In the genomic region with DNA sequence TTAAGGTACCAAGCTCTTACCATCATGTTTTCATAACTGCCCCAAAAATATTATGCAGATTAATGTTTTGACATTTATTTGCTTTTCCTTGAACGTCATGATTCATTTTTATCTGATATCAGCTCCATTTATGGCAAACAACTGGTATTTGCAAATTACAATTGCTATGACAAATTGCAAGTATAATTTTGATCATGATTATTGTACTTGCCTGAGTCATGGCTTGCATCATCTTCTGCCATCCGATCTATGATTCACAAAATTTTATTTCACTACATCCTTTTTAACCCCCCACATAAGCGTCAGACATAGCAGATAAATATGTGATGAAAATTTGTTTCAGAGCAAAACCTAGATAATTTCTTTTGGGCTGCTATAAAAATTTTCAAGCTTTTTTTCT, we compare ENCODE assay signal across 16 cellular contexts.
DNase-seq lines count a peak whose midpoint lies in the region; ATAC-seq and TF ChIP-seq lines count a peak whose summit lies in the region.
"Had no signal": no experiment of that assay in that cellular context is flagged by ENCODE, and none has a peak within 500 bp of the region (broad histone marks: within the 10 kb centered on the region; RNA-seq: fewer than 3 reads in every experiment).

No MANE protein-coding gene starts in this region.

- H3K79me2 ChIP-seq in Loucy (ENCODE audit: insufficient read depth, low read length), result no peaks in the 10 kb centered on the region
- H3K79me2 ChIP-seq: parathyroid adenoma had no signal

- in situ Hi-C loops in brain microvascular endothelial cell (cut with HindIII; ENCODE audit: low pct_ligation_motif_present, low sequenced_read_pairs), result no loop called here

- no TSS peak for BruUV-seq in Calu3 (replicated peaks; lab: Mats Ljungman, UMichigan)

- H3K36me3 ChIP-seq in Loucy (ENCODE audit: insufficient read depth, low read length), result no peaks in the 10 kb centered on the region
- no peaks in the 10 kb centered on the region for H3K36me3 ChIP-seq in brain microvascular endothelial cell (replicated peaks)
- no peaks in the 10 kb centered on the region for H3K36me3 ChIP-seq in gastroesophageal sphincter
- H3K36me3 ChIP-seq: BLaER1 had no signal

- no peaks in the 10 kb centered on the region for H3K27me3 ChIP-seq in Loucy (ENCODE audit: insufficient read depth, low read length, poor library complexity, severe bottlenecking)
- H3K27me3 ChIP-seq in brain microvascular endothelial cell (replicated peaks), result no peaks in the 10 kb centered on the region
- H3K27me3 ChIP-seq in gastroesophageal sphincter, result no peaks in the 10 kb centered on the region
- H3K27me3 ChIP-seq: BLaER1, body of pancreas had no signal

- H3K4me2 ChIP-seq in Loucy (ENCODE audit: low read depth, low read length, poor library complexity, severe bottlenecking), result peak overlapping the region; percentile 9
- H3K4me2 ChIP-seq: BLaER1 had no signal

- no peaks in the 10 kb centered on the region for H3K9me3 Mint-ChIP-seq in Calu3 (ENCODE audit: low read depth, unreplicated experiment)
- no peaks in the 10 kb centered on the region for H3K9me3 Mint-ChIP-seq in T-helper 2 cell treated with Interferon-gamma antibody and Interleukin-4, amounts not matched to agents 5 μg/mL and 100 μg/mL, for 36 hours

- no peak overlapping the region for H3K4me3 Mint-ChIP-seq in Calu3 (ENCODE audit: low read depth, unreplicated experiment)
- no peak overlapping the region for H3K4me3 Mint-ChIP-seq in T-helper 2 cell treated with Interferon-gamma antibody and Interleukin-4, amounts not matched to agents 5 μg/mL and 100 μg/mL, for 36 hours

- H3K27ac ChIP-seq in brain microvascular endothelial cell (no peak overlapping the region), gastroesophageal sphincter (no peak overlapping the region)
- H3K27ac ChIP-seq: BLaER1, body of pancreas, parathyroid adenoma, SK-N-MC had no signal

- intact Hi-C loops in Calu3 (cut with micrococcal nuclease; ENCODE audit: unreplicated experiment), result loop anchor here (5.0 kb wide), 1 partner anchor 802 kb away; no protein-coding TSS in a partner anchor

- no peak overlapping the region for H3K9ac ChIP-seq in Loucy (ENCODE audit: low read depth, low read length, poor library complexity, severe bottlenecking)
- H3K9ac ChIP-seq: BLaER1, parathyroid adenoma had no signal

- no peaks in the 10 kb centered on the region for H3K36me3 Mint-ChIP-seq in Calu3 (ENCODE audit: insufficient read depth, unreplicated experiment)
- no peaks in the 10 kb centered on the region for H3K36me3 Mint-ChIP-seq in T-helper 2 cell treated with Interferon-gamma antibody and Interleukin-4, amounts not matched to agents 5 μg/mL and 100 μg/mL, for 36 hours (ENCODE audit: low read depth)

- no peaks in the 10 kb centered on the region for H3K9me2 ChIP-seq in Loucy (replicated peaks; ENCODE audit: low read depth, low read length)

- 36 to 54% methylated on average over 3 of the region's 3 CpGs for WGBS in gastroesophageal sphincter (ENCODE audit: low coverage in 1 of 2), 2 donors

- H2AFZ ChIP-seq in Loucy (ENCODE audit: low read length), result no peak overlapping the region
- H2AFZ ChIP-seq: parathyroid adenoma had no signal

- H3K4me1 Mint-ChIP-seq in Calu3 (ENCODE audit: low read depth, unreplicated experiment), result peaks cover 13% of the 10 kb centered on the region
- H3K4me1 Mint-ChIP-seq in T-helper 2 cell treated with Interferon-gamma antibody and Interleukin-4, amounts not matched to agents 5 μg/mL and 100 μg/mL, for 36 hours (ENCODE audit: low read depth), result peaks cover 1% of the 10 kb centered on the region

- TF ChIP-seq EP300 in gastroesophageal sphincter (IDR thresholded peaks at IDR 0.05), result no peak

- DNase-seq in Calu3 (no peak), brain microvascular endothelial cell (peak; percentile 64), iris pigment epithelial cell (ENCODE audit: low read depth) (peak; percentile 81), DMS 273 (lab: John Stamatoyannopoulos, UW; ENCODE audit: unreplicated experiment) (no peak)
- no peak for DNase-seq in T-helper 2 cell treated with Interferon-gamma antibody and Interleukin-4, amounts not matched to agents 5 μg/mL and 100 μg/mL, for 36 hours (ENCODE audit: low spot score)
- DNase-seq: activated gamma-delta T cell treated with Interleukin-2 at 50 U/mL for 16 hours; body of pancreas; DMS53; effector CD8-positive, alpha-beta T cell; NCI-H2171 treated with DMSO at 0.1 percent for 48 hours had no signal

- H3K4me3 ChIP-seq in Loucy (ENCODE audit: low read length, poor library complexity, severe bottlenecking) (no peak overlapping the region), brain microvascular endothelial cell (ENCODE audit: low read depth, low read length) (no peak overlapping the region), gastroesophageal sphincter (no peak overlapping the region)
- H3K4me3 ChIP-seq: BLaER1, body of pancreas, SK-N-MC had no signal

- H3K27me3 Mint-ChIP-seq in Calu3 (ENCODE audit: unreplicated experiment), result peaks cover 11% of the 10 kb centered on the region
- H3K27me3 Mint-ChIP-seq in T-helper 2 cell treated with Interferon-gamma antibody and Interleukin-4, amounts not matched to agents 5 μg/mL and 100 μg/mL, for 36 hours (ENCODE audit: low read depth), result peaks cover 23% of the 10 kb centered on the region

- TF ChIP-seq POLR2A in gastroesophageal sphincter (IDR thresholded peaks at IDR 0.05), result no peak

- no peaks in the 10 kb centered on the region for H4K20me1 ChIP-seq in Loucy (ENCODE audit: insufficient read depth, low read length, poor library complexity, severe bottlenecking)
- H4K20me1 ChIP-seq: BLaER1 had no signal

- H3F3A ChIP-seq in Loucy (ENCODE audit: low read depth), result no peaks in the 10 kb centered on the region

- H3K9me3 ChIP-seq in Loucy (ENCODE audit: insufficient read depth, low read depth, low read length) (no peaks in the 10 kb centered on the region), gastroesophageal sphincter (no peaks in the 10 kb centered on the region)
- H3K9me3 ChIP-seq: BLaER1, body of pancreas had no signal

- H3K27ac Mint-ChIP-seq in Calu3 (ENCODE audit: unreplicated experiment), result peak overlapping the region; percentile 32
- no peak overlapping the region for H3K27ac Mint-ChIP-seq in T-helper 2 cell treated with Interferon-gamma antibody and Interleukin-4, amounts not matched to agents 5 μg/mL and 100 μg/mL, for 36 hours

- CTCF ChIA-PET in Calu3 (lab: Charles Lee), result no interaction called here

- peaks cover 19% of the 10 kb centered on the region for H3K4me1 ChIP-seq in Loucy (ENCODE audit: insufficient read depth, low read length, poor library complexity, severe bottlenecking)
- no peaks in the 10 kb centered on the region for H3K4me1 ChIP-seq in gastroesophageal sphincter
- H3K4me1 ChIP-seq: body of pancreas, parathyroid adenoma had no signal

- ATAC-seq in gastroesophageal sphincter (no peak), HG03280 (IDR thresholded peaks at IDR 0.05; ENCODE audit: unreplicated experiment) (no peak)
- ATAC-seq: body of pancreas had no signal

- TF ChIP-seq CTCF in Calu3 (IDR thresholded peaks at IDR 0.05; ENCODE audit: unreplicated experiment), result no peak
- TF ChIP-seq CTCF in Loucy (conservative IDR thresholded peaks at IDR 0.05; ENCODE audit: low read length), result no peak
- no peak for TF ChIP-seq CTCF in brain microvascular endothelial cell (IDR thresholded peaks at IDR 0.05; ENCODE audit: low read depth, low read length, missing control alignments)
- TF ChIP-seq CTCF in gastroesophageal sphincter (IDR thresholded peaks at IDR 0.05), result no peak

Comparison
In these comparisons a context has a peak if more than half of its experiments do, and no peak if none do; other contexts are left out.
1. DNase-seq: peak in brain microvascular endothelial cell (single experiment) and iris pigment epithelial cell (single experiment); none in Calu3 (single experiment), DMS 273 (single experiment) and T-helper 2 cell treated with Interferon-gamma antibody and Interleukin-4, amounts not matched to agents 5 μg/mL and 100 μg/mL, for 36 hours (single experiment).